8 cellular contexts compared by ENCODE assay signal in the genomic region with DNA sequence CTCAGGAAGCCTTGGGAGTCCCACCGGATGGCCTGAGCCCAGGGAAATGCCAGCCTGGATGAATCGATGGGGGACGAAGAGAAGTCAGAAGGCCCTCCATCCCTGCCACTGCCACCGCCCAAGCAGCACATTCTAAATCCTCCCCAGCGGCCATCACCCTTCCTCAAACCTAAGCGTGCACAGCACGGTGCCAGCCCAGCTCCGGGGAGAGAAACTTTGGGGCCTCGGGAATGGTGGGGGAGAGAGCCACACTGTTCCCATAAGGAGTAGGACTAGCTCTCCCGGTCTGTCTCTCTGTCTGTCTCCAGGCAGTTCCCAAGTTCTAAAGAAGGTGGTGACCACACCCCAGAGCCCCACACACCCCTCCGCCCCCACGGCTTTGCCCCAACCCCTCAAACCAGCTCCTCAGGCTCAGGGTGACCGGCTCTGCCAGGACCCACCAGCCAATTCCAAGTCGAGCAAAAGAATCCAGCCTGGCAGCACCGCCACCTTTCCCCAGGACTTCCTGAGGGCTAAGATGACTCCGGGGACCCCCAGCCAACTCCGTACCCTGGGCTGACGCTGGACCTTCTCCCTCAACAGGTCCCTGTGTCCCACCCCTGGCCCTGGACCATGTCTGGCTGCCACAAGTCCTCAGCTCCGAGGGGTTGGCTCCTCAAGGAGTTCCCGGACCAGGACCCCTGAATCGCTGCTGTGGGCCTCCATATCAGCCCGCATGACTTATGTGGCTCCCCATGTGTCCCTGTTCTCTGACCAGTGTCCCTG. TPM values are rescaled to one million over a fixed set of nuclear protein-coding genes. Genes with fewer than 3 reads are reported as not detected.
DNase-seq lines count a peak whose midpoint lies in the region; ATAC-seq, FAIRE-seq and TF ChIP-seq lines count a peak whose summit lies in the region.

No MANE protein-coding gene starts in this region.

- ATAC-seq in Right ventricle myocardium inferior (no peak), HG03025 (IDR thresholded peaks at IDR 0.05; ENCODE audit: low FRiP score, unreplicated experiment) (no peak), HG02571 (IDR thresholded peaks at IDR 0.05; ENCODE audit: unreplicated experiment) (no peak), GM21390 (IDR thresholded peaks at IDR 0.05; ENCODE audit: unreplicated experiment) (no peak), HG03432 (IDR thresholded peaks at IDR 0.05; ENCODE audit: unreplicated experiment) (no peak)

- H3K4me1 ChIP-seq in left ventricle myocardium inferior (peaks cover 98% of the 10 kb centered on the region), mesodermal cell (ENCODE audit: control insufficient read depth, insufficient read depth, low read length, poor library complexity, severe bottlenecking) (peaks cover 63% of the 10 kb centered on the region)

- intact Hi-C loops in left ventricle myocardium inferior (cut with micrococcal nuclease): loop anchor here (5.0 to 10.0 kb wide), 3 partner anchors 37 to 149 kb away; no protein-coding TSS in a partner anchor
- intact Hi-C loops in Right ventricle myocardium inferior (cut with DNase I): loop anchor here (2.0 to 5.0 kb wide), 4 partner anchors 17 to 147 kb away; no protein-coding TSS in a partner anchor

- no peak for TF ChIP-seq CTCF in left ventricle myocardium inferior (IDR thresholded peaks at IDR 0.05; ENCODE audit: borderline replicate concordance)
- no peak for TF ChIP-seq CTCF in bronchial epithelial cell (IDR thresholded peaks at IDR 0.05; ENCODE audit: insufficient read depth, low read length, severe bottlenecking)

- no peak for DNase-seq in left ventricle myocardium inferior
- DNase-seq in Right ventricle myocardium inferior (ENCODE audit: missing footprints): no peak
- DNase-seq in bronchial epithelial cell (ENCODE audit: low read depth): peak; percentile 28

- H3K9me3 ChIP-seq in left ventricle myocardium inferior (replicated peaks) (no peaks in the 10 kb centered on the region), mesodermal cell (ENCODE audit: control insufficient read depth, low read length) (no peaks in the 10 kb centered on the region)

- H3K36me3 ChIP-seq in left ventricle myocardium inferior: no peaks in the 10 kb centered on the region
- peaks cover 12% of the 10 kb centered on the region for H3K36me3 ChIP-seq in bronchial epithelial cell (ENCODE audit: control insufficient read depth, insufficient read depth, low read length)
- peaks cover 32% of the 10 kb centered on the region for H3K36me3 ChIP-seq in mesodermal cell (ENCODE audit: control insufficient read depth, insufficient read depth, low read length)

- 52 to 77% methylated on average over 12 to 14 of the region's 22 CpGs for WGBS in mesodermal cell (ENCODE audit: insufficient coverage in 2 of 2), 2 experiments

- H3K27me3 ChIP-seq in left ventricle myocardium inferior (ENCODE audit: low read depth): no peaks in the 10 kb centered on the region
- no peaks in the 10 kb centered on the region for H3K27me3 ChIP-seq in bronchial epithelial cell (ENCODE audit: control insufficient read depth, insufficient read depth, low read length)

- H3K27ac ChIP-seq in left ventricle myocardium inferior (replicated peaks) (peak overlapping the region; percentile 100), mesodermal cell (ENCODE audit: low read depth, low read length, severe bottlenecking) (peak overlapping the region; percentile 75)

- H3K4me3 ChIP-seq in left ventricle myocardium inferior (peak overlapping the region; percentile 100), bronchial epithelial cell (ENCODE audit: low read depth, low read length) (peak overlapping the region; percentile 95), mesodermal cell (ENCODE audit: extremely low read depth, insufficient read depth, low read length, poor library complexity, severe bottlenecking) (peak overlapping the region; percentile 96)

- no peak for FAIRE-seq in bronchial epithelial cell (lab: Jason Lieb, UNC)

RNA-seq across cellular contexts. Expression of a gene that starts 2.7 kb away (rescaled TPM):
- 290 TPM for total RNA-seq in left ventricle myocardium inferior
- 332 TPM for total RNA-seq in Right ventricle myocardium inferior
- total RNA-seq in bronchial epithelial cell: 354 and 607 TPM in 2 replicates
- 88.1 TPM for polyA plus RNA-seq in mesodermal cell (2013, experiment 1 of 2)
- polyA plus RNA-seq in mesodermal cell (2013, experiment 2 of 2): 82.4 TPM

RNA-seq across cellular contexts. Expression of a gene that starts 29.8 kb away (rescaled TPM):
- total RNA-seq in left ventricle myocardium inferior (958 TPM), Right ventricle myocardium inferior (907 TPM), bronchial epithelial cell (2,058 and 2,441 TPM in 2 replicates)
- 1,929 TPM for polyA plus RNA-seq in mesodermal cell (2013, experiment 1 of 2)
- polyA plus RNA-seq in mesodermal cell (2013, experiment 2 of 2): 1,695 TPM

RNA-seq across cellular contexts. Expression of a gene that starts 47.5 kb away (rescaled TPM):
- total RNA-seq in left ventricle myocardium inferior (12.5 TPM), Right ventricle myocardium inferior (13.7 TPM), bronchial epithelial cell (7.0 and 9.5 TPM in 2 replicates)
- 15.7 TPM for polyA plus RNA-seq in mesodermal cell (2013, experiment 1 of 2)
- polyA plus RNA-seq in mesodermal cell (2013, experiment 2 of 2): 13.7 TPM

RNA-seq across cellular contexts. Expression of a gene that starts 57.8 kb away (rescaled TPM):
- 26.3 TPM for total RNA-seq in left ventricle myocardium inferior
- total RNA-seq in Right ventricle myocardium inferior: 34.1 TPM
- 150 and 162 TPM in 2 replicates for total RNA-seq in bronchial epithelial cell
- 94.4 TPM for polyA plus RNA-seq in mesodermal cell (2013, experiment 1 of 2)
- polyA plus RNA-seq in mesodermal cell (2013, experiment 2 of 2): 89.1 TPM
